Comparison of ENCODE assay signal across 23 cellular contexts in the genomic region with DNA sequence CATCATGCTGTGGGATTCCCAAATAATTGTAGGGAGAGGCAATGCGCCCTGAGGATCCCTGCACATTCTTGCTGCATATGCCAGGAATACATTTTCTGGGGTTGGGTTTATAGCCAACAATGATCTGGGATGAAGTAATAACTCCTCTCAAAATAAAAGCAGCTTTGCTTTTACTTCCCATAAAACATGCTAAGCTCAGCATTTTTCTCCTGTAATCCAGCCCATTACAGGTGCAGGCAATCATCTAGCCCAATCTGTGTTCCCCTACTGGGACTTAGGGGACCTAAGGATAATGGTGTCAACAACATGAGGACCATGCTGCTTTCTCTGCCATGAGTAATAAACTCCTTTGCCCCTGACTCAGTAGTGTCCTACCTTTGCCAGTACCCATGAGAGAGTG.
"Had no signal": no experiment of that assay in that cellular context is flagged by ENCODE, and none has a peak within 500 bp of the region (broad histone marks: within the 10 kb centered on the region; RNA-seq: fewer than 3 reads in every experiment).

No MANE protein-coding gene starts in this region.

- H3K27me3 Mint-ChIP-seq: naive thymus-derived CD4-positive, alpha-beta T cell; natural killer cell treated with Interleukin-12 subunit alpha and Interleukin-12 subunit beta and Interleukin-15 and Interleukin-18, amount 100 ng/mL, for 72 hours; stimulated activated naive CD8-positive, alpha-beta T cell treated with anti-CD3 and anti-CD28 coated beads, Interleukin-15, Interleukin-2, amounts not matched to agents 100 ng/mL and 50 ng/mL, for 24 hours had no signal

- ATAC-seq: mucosa of descending colon; naive thymus-derived CD4-positive, alpha-beta T cell; natural killer cell treated with Interleukin-12 subunit alpha and Interleukin-12 subunit beta and Interleukin-15 and Interleukin-18, amount 100 ng/mL, for 72 hours; pancreas; right cardiac atrium; stimulated activated effector memory CD8-positive, alpha-beta T cell treated with anti-CD3 and anti-CD28 coated beads, Interleukin-12 subunit alpha, Interleukin-12 subunit beta, amount 100 ng/mL, for 72 hours had no signal

- H3K36me3 ChIP-seq: left ventricle myocardium inferior, pancreas, prostate gland, sigmoid colon, spleen, transverse colon, upper lobe of left lung, vagina had no signal

- H3K4me3 Mint-ChIP-seq: naive thymus-derived CD4-positive, alpha-beta T cell; natural killer cell treated with Interleukin-12 subunit alpha and Interleukin-12 subunit beta and Interleukin-15 and Interleukin-18, amount 100 ng/mL, for 72 hours; stimulated activated effector memory CD8-positive, alpha-beta T cell treated with anti-CD3 and anti-CD28 coated beads, Interleukin-12 subunit alpha, Interleukin-12 subunit beta, amount 100 ng/mL, for 72 hours; stimulated activated naive CD8-positive, alpha-beta T cell treated with anti-CD3 and anti-CD28 coated beads, Interleukin-15, Interleukin-2, amounts not matched to agents 100 ng/mL and 50 ng/mL, for 24 hours had no signal

- FAIRE-seq: pancreas, small intestine had no signal

- H3K27ac Mint-ChIP-seq: naive thymus-derived CD4-positive, alpha-beta T cell; natural killer cell treated with Interleukin-12 subunit alpha and Interleukin-12 subunit beta and Interleukin-15 and Interleukin-18, amount 100 ng/mL, for 72 hours; stimulated activated effector memory CD8-positive, alpha-beta T cell treated with anti-CD3 and anti-CD28 coated beads, Interleukin-12 subunit alpha, Interleukin-12 subunit beta, amount 100 ng/mL, for 72 hours; stimulated activated naive CD8-positive, alpha-beta T cell treated with anti-CD3 and anti-CD28 coated beads, Interleukin-15, Interleukin-2, amounts not matched to agents 100 ng/mL and 50 ng/mL, for 24 hours had no signal

- H3K27me3 ChIP-seq: pancreas, sigmoid colon, spleen, transverse colon, upper lobe of left lung, vagina had no signal

- H3K27ac ChIP-seq: left ventricle myocardium inferior, pancreas, prostate gland, sigmoid colon, spleen, transverse colon, upper lobe of left lung, vagina had no signal

- H3K4me3 ChIP-seq: left ventricle myocardium inferior, lung, mucosa of descending colon, pancreas, prostate gland, sigmoid colon, spleen, transverse colon, upper lobe of left lung, vagina had no signal

- H3K9me3 ChIP-seq: left ventricle myocardium inferior, mucosa of descending colon, pancreas, prostate gland, sigmoid colon, transverse colon, upper lobe of left lung, vagina had no signal

- H3K4me1 Mint-ChIP-seq: naive thymus-derived CD4-positive, alpha-beta T cell; stimulated activated effector memory CD8-positive, alpha-beta T cell treated with anti-CD3 and anti-CD28 coated beads, Interleukin-12 subunit alpha, Interleukin-12 subunit beta, amount 100 ng/mL, for 72 hours had no signal

- H3K4me1 ChIP-seq: left ventricle myocardium inferior, pancreas, prostate gland, spleen, transverse colon, upper lobe of left lung, vagina had no signal

- DNase-seq: islet precursor cell; left ventricle myocardium inferior; midbrain; mucosa of descending colon; naive thymus-derived CD4-positive, alpha-beta T cell; pancreas; posterior cingulate gyrus; retina; right cardiac atrium; sigmoid colon; small intestine; spleen; stimulated activated CD4-positive, alpha-beta T cell treated with anti-CD3 and anti-CD28 coated beads, Interleukin-4, amount 100 ng/mL, for 24 hours; stimulated activated naive CD4-positive, alpha-beta T cell; substantia nigra; transverse colon; upper lobe of left lung had no signal
